Comparison of ENCODE assay signal across 12 cellular contexts in the genomic region with DNA sequence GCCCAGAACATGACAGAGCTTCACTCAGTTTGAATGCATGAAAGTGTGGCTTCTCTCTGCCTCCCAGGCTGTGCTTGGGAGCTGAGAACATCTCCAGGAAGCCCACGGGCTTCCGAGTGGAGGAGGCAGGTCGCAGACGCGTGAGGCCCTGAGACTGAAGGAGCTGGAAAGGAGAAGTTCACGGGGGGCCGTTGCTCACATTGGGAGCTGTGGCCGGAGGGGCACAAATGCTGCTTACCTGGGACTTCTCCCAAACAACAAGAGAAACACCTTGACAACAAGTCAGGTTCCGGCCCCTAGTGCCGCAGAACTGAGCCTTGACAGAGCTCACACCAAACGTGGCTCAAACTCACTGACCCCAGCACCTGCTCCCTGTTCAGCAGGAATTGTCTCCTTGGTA.
DNase-seq lines count a peak whose midpoint lies in the region; ATAC-seq and TF ChIP-seq lines count a peak whose summit lies in the region.
"Had no signal": no experiment of that assay in that cellular context is flagged by ENCODE, and none has a peak within 500 bp of the region (broad histone marks: within the 10 kb centered on the region; RNA-seq: fewer than 3 reads in every experiment).

No MANE protein-coding gene starts in this region.

- intact Hi-C loops in left ventricle myocardium superior (cut with micrococcal nuclease), result no loop called here
- intact Hi-C loops in Right ventricle myocardium superior (cut with DNase I), result no loop called here
- intact Hi-C loops in posterior vena cava (cut with DNase I), result no loop called here

- H3K4me1 ChIP-seq in RWPE2 (ENCODE audit: insufficient read depth, poor library complexity, severe bottlenecking), result no peaks in the 10 kb centered on the region
- H3K4me1 ChIP-seq: Caco-2 had no signal

- H3K4me3 ChIP-seq in RWPE2 (ENCODE audit: severe bottlenecking), result no peak overlapping the region

- no peak for TF ChIP-seq CTCF in RWPE2 (IDR thresholded peaks at IDR 0.05; ENCODE audit: poor library complexity, severe bottlenecking)

- no peak overlapping the region for H3K27ac ChIP-seq in RWPE2 (ENCODE audit: poor library complexity, severe bottlenecking)

- H3K9me3 ChIP-seq in RWPE2 (ENCODE audit: severe bottlenecking), result no peaks in the 10 kb centered on the region
- H3K9me3 ChIP-seq: Caco-2 had no signal

- H3K36me3 ChIP-seq in RWPE2 (ENCODE audit: low read depth), result no peaks in the 10 kb centered on the region

- H3K27me3 ChIP-seq in RWPE2 (ENCODE audit: insufficient read depth, poor library complexity, severe bottlenecking), result peaks cover 3% of the 10 kb centered on the region

- ATAC-seq in left ventricle myocardium superior (no peak), Right ventricle myocardium superior (ENCODE audit: poor library complexity) (no peak), RWPE2 (ENCODE audit: low read depth) (no peak), HG03571 (IDR thresholded peaks at IDR 0.05; ENCODE audit: unreplicated experiment) (no peak)

- DNase-seq in left ventricle myocardium superior (peak; percentile 14), Right ventricle myocardium superior (no peak), RWPE2 (ENCODE audit: low spot score) (peak; percentile 35), posterior vena cava (ENCODE audit: low spot score) (peak; percentile 55), LoVo (ENCODE audit: low spot score) (no peak)
- DNase-seq in stimulated activated CD4-positive, alpha-beta T cell treated with anti-CD3 and anti-CD28 coated beads, Interleukin-2, amount 100 ng/mL, for 48 hours, result no peak
- DNase-seq: C1 segment of cervical spinal cord; Caco-2; CD4-positive, CD25-positive, alpha-beta regulatory T cell; H9; IMR-90 had no signal

Comparison
In these comparisons a context has a peak if more than half of its experiments do, and no peak if none do; other contexts are left out.
1. DNase-seq: peak in left ventricle myocardium superior (single experiment), RWPE2 (single experiment) and posterior vena cava (single experiment); none in Right ventricle myocardium superior (single experiment), LoVo (single experiment) and stimulated activated CD4-positive, alpha-beta T cell treated with anti-CD3 and anti-CD28 coated beads, Interleukin-2, amount 100 ng/mL, for 48 hours (0 of 2).